12 cellular contexts compared by ENCODE assay signal in genomic region chr15:70240082-70240481, GRCh38.
DNase-seq lines count a peak whose midpoint lies in the region; ATAC-seq and TF ChIP-seq lines count a peak whose summit lies in the region.
"Had no signal": no experiment of that assay in that cellular context is flagged by ENCODE, and none has a peak within 500 bp of the region (broad histone marks: within the 10 kb centered on the region; RNA-seq: fewer than 3 reads in every experiment).

No MANE protein-coding gene starts in this region.

- TF ChIP-seq CTCF in GM12864 (IDR thresholded peaks at IDR 0.05; ENCODE audit: low read depth, low read length, missing control alignments) (no peak), Peyer's patch (IDR thresholded peaks at IDR 0.05) (no peak)

- H3K27me3 ChIP-seq in Peyer's patch = no peaks in the 10 kb centered on the region
- H3K27me3 ChIP-seq: BLaER1 had no signal

- H3K27ac ChIP-seq in Peyer's patch = no peak overlapping the region
- H3K27ac ChIP-seq: BLaER1, thoracic aorta had no signal

- TF ChIP-seq POLR2A in Peyer's patch (IDR thresholded peaks at IDR 0.05) = no peak

- H3K9me3 ChIP-seq in Peyer's patch = no peaks in the 10 kb centered on the region
- H3K9me3 ChIP-seq: BLaER1, thoracic aorta had no signal

- no peaks in the 10 kb centered on the region for H3K36me3 ChIP-seq in Peyer's patch
- H3K36me3 ChIP-seq: BLaER1, thoracic aorta had no signal

- ATAC-seq in GM19043 (IDR thresholded peaks at IDR 0.05; ENCODE audit: low read depth, unreplicated experiment) = peak; percentile 72
- ATAC-seq in HG02840 (IDR thresholded peaks at IDR 0.05; ENCODE audit: low FRiP score, unreplicated experiment) = peak; percentile 77
- ATAC-seq: left lobe of liver had no signal

- H3K4me3 ChIP-seq in GM12864 (ENCODE audit: low read depth, low read length) = no peak overlapping the region
- no peak overlapping the region for H3K4me3 ChIP-seq in Peyer's patch
- H3K4me3 ChIP-seq: BLaER1, thoracic aorta had no signal

- no peaks in the 10 kb centered on the region for H3K4me1 ChIP-seq in Peyer's patch

- peak; percentile 34 for DNase-seq in GM12864 (ENCODE audit: low read depth)
- peak in 2 of 3 donors; percentile 58 to 77 for DNase-seq in Peyer's patch
- no peak for DNase-seq in T1000 (lab: John Stamatoyannopoulos, UW)
- no peak for DNase-seq in GF-D8 (lab: John Stamatoyannopoulos, UW)
- DNase-seq in NCI-H2171 (lab: John Stamatoyannopoulos, UW) = no peak
- no peak for DNase-seq in NCI-H510A (lab: John Stamatoyannopoulos, UW)
- DNase-seq: NCI-H774 had no signal

Comparison
In these comparisons a context has a peak if more than half of its experiments do, and no peak if none do; other contexts are left out.
1. DNase-seq: peak in GM12864 (single experiment) and Peyer's patch (2 of 3); none in T1000 (single experiment), GF-D8 (single experiment), NCI-H2171 (single experiment) and NCI-H510A (single experiment).